3 cellular contexts compared by ENCODE assay signal in genomic region chr13:23022667-23023066, GRCh38.
TF ChIP-seq lines count a peak whose summit lies in the region.

No MANE protein-coding gene starts in this region.

TF ChIP-seq in GM12891, 5 proteins besides CTCF, POLR2A, EP300 and RAD21:
- no peak for TF ChIP-seq POU2F2 (IDR thresholded peaks at IDR 0.05; ENCODE audit: low read depth, low read length)
- TF ChIP-seq POLR2AphosphoS5 (IDR thresholded peaks at IDR 0.05; ENCODE audit: low read depth, low read length) = no peak
- no peak for TF ChIP-seq PAX5 (IDR thresholded peaks at IDR 0.05; ENCODE audit: insufficient read depth, low read length, severe bottlenecking)

TF ChIP-seq in IMR-90, 13 proteins besides CTCF, POLR2A, EP300 and RAD21:
- no peak for TF ChIP-seq ELK1 (IDR thresholded peaks at IDR 0.05; ENCODE audit: borderline replicate concordance, low read depth, low read length)
- TF ChIP-seq FOS (IDR thresholded peaks at IDR 0.05; ENCODE audit: low read depth, low read length) = no peak
- TF ChIP-seq SMC3 (IDR thresholded peaks at IDR 0.05; ENCODE audit: low read depth, low read length) = no peak
- no peak for TF ChIP-seq USF2 (IDR thresholded peaks at IDR 0.05; ENCODE audit: low read depth, low read length)
- TF ChIP-seq BHLHE40 (IDR thresholded peaks at IDR 0.05; ENCODE audit: low read depth, low read length) = no peak
- no peak for TF ChIP-seq CEBPB (IDR thresholded peaks at IDR 0.05; ENCODE audit: low read depth, low read length)
- no peak for TF ChIP-seq CHD1 (IDR thresholded peaks at IDR 0.05; ENCODE audit: low read depth, low read length)
- TF ChIP-seq MXI1 (IDR thresholded peaks at IDR 0.05; ENCODE audit: borderline replicate concordance, low read depth, low read length) = no peak
TF ChIP-seq in IMR-90: peak in this region for 0.

TF ChIP-seq in H1, 55 proteins besides CTCF, POLR2A, EP300 and RAD21:
- no peak for TF ChIP-seq SUZ12 (IDR thresholded peaks at IDR 0.05; ENCODE audit: low read length)
- no peak for TF ChIP-seq EGR1 (IDR thresholded peaks at IDR 0.05; ENCODE audit: borderline replicate concordance, low read depth, low read length)
- no peak for TF ChIP-seq TBP (IDR thresholded peaks at IDR 0.05; ENCODE audit: low read depth, low read length)
- no peak for TF ChIP-seq POU5F1 (IDR thresholded peaks at IDR 0.05; ENCODE audit: low read depth, low read length)
- TF ChIP-seq CHD7 (IDR thresholded peaks at IDR 0.05; ENCODE audit: insufficient replicate concordance, low read length) = no peak
- no peak for TF ChIP-seq SP2 (IDR thresholded peaks at IDR 0.05; ENCODE audit: low read length)
- no peak for TF ChIP-seq TCF12 (IDR thresholded peaks at IDR 0.05; ENCODE audit: low read depth, low read length)
